In the genomic region with DNA sequence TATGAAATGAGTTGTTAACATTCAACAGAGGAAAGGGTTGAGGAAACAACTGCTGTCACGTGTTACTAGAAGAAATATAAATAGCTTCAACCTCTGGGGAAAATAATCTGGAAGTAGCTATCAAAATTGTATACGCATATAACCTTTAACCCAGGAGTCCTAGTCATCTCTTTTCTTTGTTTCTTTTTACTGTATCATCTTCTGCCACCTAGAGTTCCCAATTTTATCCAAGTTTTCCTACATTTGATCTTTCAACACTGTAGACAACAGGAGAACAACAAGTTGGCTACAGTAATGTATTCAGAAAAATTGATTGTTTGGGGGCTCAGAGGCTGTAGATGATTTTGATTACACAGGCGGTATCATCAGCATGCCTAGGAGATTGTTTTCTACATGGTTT, we compare ENCODE assay signal across 8 cellular contexts.
"Had no signal": no experiment of that assay in that cellular context is flagged by ENCODE, and none has a peak within 500 bp of the region (broad histone marks: within the 10 kb centered on the region; RNA-seq: fewer than 3 reads in every experiment).

No MANE protein-coding gene starts in this region.

- DNase-seq: GDM1, GF-D8 had no signal

- FAIRE-seq: G401.6, GM12878, GM12891, GM12892, GM18507, GM19239 had no signal

- ATAC-seq: GM12878 had no signal

- H3K4me3 ChIP-seq: GM12878 had no signal
